In the genomic region with DNA sequence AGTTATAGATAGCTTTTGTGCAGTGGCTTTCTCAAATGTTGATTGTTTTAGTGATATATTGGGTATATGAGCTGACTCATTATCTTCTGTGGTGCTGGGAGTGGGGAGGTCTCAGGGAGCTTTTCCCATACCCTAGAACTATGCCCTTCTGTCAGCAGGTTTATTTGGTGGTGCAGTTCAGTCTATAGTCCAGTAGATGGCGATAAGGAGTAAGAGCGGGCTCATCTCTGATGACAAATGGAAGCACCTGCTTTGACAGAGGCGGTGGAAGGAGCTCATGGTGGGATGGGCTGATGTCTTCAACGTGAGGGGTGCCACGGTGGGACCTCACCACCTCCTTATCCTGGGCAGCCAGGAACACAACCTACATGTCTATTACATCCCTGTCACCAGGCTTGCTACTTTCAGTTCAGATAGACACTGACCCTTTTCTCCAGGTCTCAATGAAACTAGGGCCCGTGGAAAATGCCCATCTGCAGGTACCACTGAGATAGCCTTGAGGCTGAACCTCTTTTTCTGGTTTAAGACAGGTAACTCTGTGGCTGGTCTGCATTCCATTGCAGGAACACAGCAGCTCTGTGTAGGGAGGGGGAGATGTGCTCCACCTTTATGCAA, we compare ENCODE assay signal across 9 cellular contexts. TPM values are rescaled to one million over a fixed set of nuclear protein-coding genes. Genes with fewer than 3 reads are reported as not detected.
DNase-seq lines count a peak whose midpoint lies in the region; ATAC-seq and TF ChIP-seq lines count a peak whose summit lies in the region.
"Had no signal": no experiment of that assay in that cellular context is flagged by ENCODE, and none has a peak within 500 bp of the region (broad histone marks: within the 10 kb centered on the region; RNA-seq: fewer than 3 reads in every experiment).

No MANE protein-coding gene starts in this region.

- H3K27me3 ChIP-seq in BE2C (no peaks in the 10 kb centered on the region), MG63 (no peaks in the 10 kb centered on the region)

- no peaks in the 10 kb centered on the region for H3K36me3 Mint-ChIP-seq in progenitor cell of endocrine pancreas (ENCODE audit: insufficient read depth)

- H3K4me1 ChIP-seq in BE2C, result no peaks in the 10 kb centered on the region

- TF ChIP-seq CTCF in BE2C (IDR thresholded peaks at IDR 0.05; ENCODE audit: low read depth, low read length) (peak; percentile 83), progenitor cell of endocrine pancreas (IDR thresholded peaks at IDR 0.05; ENCODE audit: unreplicated experiment) (peak; percentile 80)

- no peak overlapping the region for H3K4me3 Mint-ChIP-seq in progenitor cell of endocrine pancreas (ENCODE audit: low read depth)

- H3K36me3 ChIP-seq in BE2C (no peaks in the 10 kb centered on the region), MG63 (no peaks in the 10 kb centered on the region)

- no peaks in the 10 kb centered on the region for H3K9me3 Mint-ChIP-seq in progenitor cell of endocrine pancreas (ENCODE audit: low read depth)

- peaks cover 6% of the 10 kb centered on the region for H3K27me3 Mint-ChIP-seq in progenitor cell of endocrine pancreas

- no peak overlapping the region for H3K4me3 ChIP-seq in BE2C (ENCODE audit: low read depth, low read length)
- H3K4me3 ChIP-seq in MG63, result no peak overlapping the region
- H3K4me3 ChIP-seq: skin epidermis had no signal

- TF ChIP-seq POLR2A in GM18505 (IDR thresholded peaks at IDR 0.05; ENCODE audit: borderline replicate concordance, extremely low read depth, insufficient read depth, insufficient read length), result no peak

- H3K9me3 ChIP-seq in BE2C (no peaks in the 10 kb centered on the region), MG63 (no peaks in the 10 kb centered on the region)

- DNase-seq in BE2C, result peak; percentile 9
- peak; percentile 6 for DNase-seq in NCI-H2196 treated with DMSO at 0.1 percent for 48 hours (lab: John Stamatoyannopoulos, UW; ENCODE audit: unreplicated experiment)
- peak; percentile 2 to 5 for DNase-seq in activated CD4-positive, alpha-beta T cell treated with anti-CD3 and anti-CD28 coated beads, Interleukin-2, amount 50 U/mL, for 4 hours
- peak; percentile 54 for DNase-seq in fibroblast of peridontal ligament (ENCODE audit: extremely low read depth)
- no peak for DNase-seq in progenitor cell of endocrine pancreas (ENCODE audit: low spot score, unreplicated experiment)
- DNase-seq in MG63, result no peak

- no peak overlapping the region for H3K27ac Mint-ChIP-seq in progenitor cell of endocrine pancreas

- ATAC-seq in GM18505 (IDR thresholded peaks at IDR 0.05; ENCODE audit: unreplicated experiment), result peak; percentile 90
- peak; percentile 80 for ATAC-seq in HG03025 (IDR thresholded peaks at IDR 0.05; ENCODE audit: low FRiP score, unreplicated experiment)

- no peaks in the 10 kb centered on the region for H3K4me1 Mint-ChIP-seq in progenitor cell of endocrine pancreas (ENCODE audit: low read depth)

RNA-seq across cellular contexts. Expression of a gene that starts 13.0 kb away (rescaled TPM):
- polyA plus RNA-seq in BE2C (2012; ENCODE audit: insufficient read depth, insufficient read length, low read depth), result not detected
- total RNA-seq in progenitor cell of endocrine pancreas, result 0.13 and 0.24 TPM in 2 replicates
- total RNA-seq in MG63 (2014; rRNA removed; shearing (Covaris generic); ENCODE audit: low replicate concordance), result not detected in 2 replicates

RNA-seq across cellular contexts. Expression of a gene that starts 29.7 kb away (rescaled TPM):
- polyA plus RNA-seq in BE2C (2012; ENCODE audit: insufficient read depth, insufficient read length, low read depth), result 0.51 TPM
- not detected in 2 replicates for total RNA-seq in progenitor cell of endocrine pancreas
- not detected in 2 replicates for total RNA-seq in MG63 (2014; rRNA removed; shearing (Covaris generic); ENCODE audit: low replicate concordance)

RNA-seq across cellular contexts. Expression of a gene that starts 33.0 kb away (rescaled TPM):
- not detected for polyA plus RNA-seq in BE2C (2012; ENCODE audit: insufficient read depth, insufficient read length, low read depth)
- total RNA-seq in progenitor cell of endocrine pancreas, result not detected in 2 replicates
- total RNA-seq in MG63 (2014; rRNA removed; shearing (Covaris generic); ENCODE audit: low replicate concordance), result not detected in 2 replicates

RNA-seq across cellular contexts. Expression of a gene that starts 40.7 kb away (rescaled TPM):
- polyA plus RNA-seq in BE2C (2012; ENCODE audit: insufficient read depth, insufficient read length, low read depth), result not detected
- total RNA-seq in progenitor cell of endocrine pancreas, result 0.48 and 1.0 TPM in 2 replicates
- total RNA-seq in MG63 (2014; rRNA removed; shearing (Covaris generic); ENCODE audit: low replicate concordance), result 0.33 TPM in 1 of 2 replicates, not detected in the other

RNA-seq across cellular contexts. Expression of a gene that starts 50.4 kb away (rescaled TPM):
- not detected for polyA plus RNA-seq in BE2C (2012; ENCODE audit: insufficient read depth, insufficient read length, low read depth)
- total RNA-seq in progenitor cell of endocrine pancreas, result not detected in 2 replicates
- total RNA-seq in MG63 (2014; rRNA removed; shearing (Covaris generic); ENCODE audit: low replicate concordance), result not detected in 2 replicates

Comparison
In these comparisons a context has a peak if more than half of its experiments do, and no peak if none do; other contexts are left out.
1. DNase-seq: peak in BE2C (single experiment), NCI-H2196 treated with DMSO at 0.1 percent for 48 hours (single experiment), activated CD4-positive, alpha-beta T cell treated with anti-CD3 and anti-CD28 coated beads, Interleukin-2, amount 50 U/mL, for 4 hours (2 of 2) and fibroblast of peridontal ligament (single experiment); none in progenitor cell of endocrine pancreas (single experiment) and MG63 (single experiment).